In genomic region chr12:54038260-54038759, GRCh38 we compare ENCODE assay signal across 1 cellular context.
TF ChIP-seq lines count a peak whose summit lies in the region.

No MANE protein-coding gene starts in this region.

TF ChIP-seq in GM23338, 12 proteins besides CTCF, POLR2A, EP300 and RAD21 (continued from another document):
- TF ChIP-seq REST (IDR thresholded peaks at IDR 0.05; ENCODE audit: unreplicated experiment): no peak
TF ChIP-seq in GM23338: peak in this region for 1.
